Comparison of ENCODE assay signal across 12 cellular contexts in the genomic region with DNA sequence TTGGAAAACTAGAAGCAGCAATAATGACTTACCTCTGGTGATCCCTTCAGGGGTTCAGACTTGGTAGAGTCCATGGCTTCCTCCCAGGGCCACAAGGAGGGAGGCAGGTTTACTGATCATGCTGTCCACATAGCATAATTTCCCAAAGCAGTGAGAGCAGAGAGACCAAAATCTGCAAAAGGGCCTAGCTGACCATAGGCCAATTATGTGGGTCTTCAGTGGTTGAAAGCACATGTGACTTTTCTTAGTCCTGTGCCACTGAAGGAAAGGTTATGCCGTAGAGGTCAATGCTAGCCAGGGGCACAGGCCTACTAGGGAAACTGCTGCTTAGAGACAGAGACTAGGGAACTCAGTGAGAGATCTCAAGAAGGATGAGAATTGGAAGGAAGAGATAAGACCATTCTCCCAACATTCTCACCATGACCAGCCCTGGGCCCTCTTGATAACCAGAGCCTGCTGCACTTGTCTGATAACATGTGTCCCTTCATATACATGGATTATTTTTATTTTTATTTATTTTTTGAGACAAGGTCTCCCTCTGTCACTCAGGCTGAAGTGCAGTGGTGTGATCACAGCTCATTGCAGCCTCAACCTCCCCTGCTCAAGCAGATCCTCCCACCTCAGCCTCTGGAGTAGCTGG. TPM values are rescaled to one million over a fixed set of nuclear protein-coding genes. Genes with fewer than 3 reads are reported as not detected.
DNase-seq lines count a peak whose midpoint lies in the region; ATAC-seq, FAIRE-seq and TF ChIP-seq lines count a peak whose summit lies in the region.
"Had no signal": no experiment of that assay in that cellular context is flagged by ENCODE, and none has a peak within 500 bp of the region (broad histone marks: within the 10 kb centered on the region; RNA-seq: fewer than 3 reads in every experiment).

No MANE protein-coding gene starts in this region.

- peak overlapping the region; percentile 17 to 50 (median 38) for H3K4me3 Mint-ChIP-seq in immature natural killer cell

- no peak for TF ChIP-seq EP300 in A549 (IDR thresholded peaks at IDR 0.05)

- H3K4me2 ChIP-seq in A549, result peak overlapping the region; percentile 89

- peaks cover 10 to 16% (median 13%) of the 10 kb centered on the region in 3 donors for H3K27me3 Mint-ChIP-seq in immature natural killer cell (ENCODE audit: low read depth in 3 of 3)

- ATAC-seq in A549 (no peak), GM19467 (IDR thresholded peaks at IDR 0.05; ENCODE audit: unreplicated experiment) (no peak), esophagus mucosa (no peak)

- in situ Hi-C loops in G401 (cut with HindIII; ENCODE audit: low sequenced_read_pairs), result no loop called here

- H3K9me3 ChIP-seq in A549, result no peaks in the 10 kb centered on the region

- no peaks in the 10 kb centered on the region for H3K36me3 Mint-ChIP-seq in immature natural killer cell

- H3K4me1 ChIP-seq in A549, result peaks cover 32% of the 10 kb centered on the region

- no peak for DNase-seq in A549 (ENCODE audit: low read depth in 1 of 2, low spot score in 1 of 2)
- DNase-seq in G401 (ENCODE audit: low spot score), result peak; percentile 38
- DNase-seq in immature natural killer cell, result no peak
- no peak for DNase-seq in mesenteric fat pad (ENCODE audit: low spot score)
- no peak for DNase-seq in CD1c-positive myeloid dendritic cell (ENCODE audit: extremely low spot score)
- DNase-seq: DMS 273 treated with DMSO at 0.1 percent for 48 hours, NCI-H2227 treated with DMSO at 0.1 percent for 48 hours, substantia nigra had no signal

- H3K4me3 ChIP-seq in A549, result no peak overlapping the region

- POLR2A ChIA-PET in A549 (lab: Yijun Ruan, JAX), result interaction anchor here (2.3 kb wide), 1 partner anchor 14 kb away, joined by 10 read pairs; a partner anchor contains a TSS

- no peaks in the 10 kb centered on the region for H3K9me3 Mint-ChIP-seq in immature natural killer cell

- TF ChIP-seq CTCF in A549 (IDR thresholded peaks at IDR 0.05) (no peak), VCaP (conservative IDR thresholded peaks at IDR 0.05) (no peak)

- peak overlapping the region in 5 of 6 donors; percentile 44 to 62 (median 58) for H3K27ac Mint-ChIP-seq in immature natural killer cell

- H3K27ac ChIP-seq in A549 (peak overlapping the region; percentile 88 to 100; a peak in 5 of 6 replicates), VCaP (peak overlapping the region; percentile 93)

- no peak for TF ChIP-seq POLR2A in A549 (IDR thresholded peaks at IDR 0.05; ENCODE audit: low read length)

- CTCF ChIA-PET in A549 (lab: Yijun Ruan, JAX), result no interaction called here

- peaks cover 45 to 54% of the 10 kb centered on the region in 2 donors for H3K4me1 Mint-ChIP-seq in immature natural killer cell

- FAIRE-seq in A549 (lab: Jason Lieb, UNC), result no peak

- TF ChIP-seq RAD21 in A549 (conservative IDR thresholded peaks at IDR 0.05 in 1 of 2, IDR thresholded peaks at IDR 0.05 in 1 of 2), result no peak

- WGBS in A549 (ENCODE audit: missing lambda C conversion rate), result 92% methylated on average over 1 of the region's 1 CpG

TF ChIP-seq in A549, 52 proteins besides CTCF, POLR2A, EP300 and RAD21:
- TF ChIP-seq EHF (CRISPR knock-in tag; IDR thresholded peaks at IDR 0.05) (no peak), CBX2 (IDR thresholded peaks at IDR 0.05; ENCODE audit: borderline replicate concordance, low read depth) (no peak), KDM5A (IDR thresholded peaks at IDR 0.05) (no peak), ESRRA (IDR thresholded peaks at IDR 0.05; ENCODE audit: borderline replicate concordance, low read length) (no peak), SMC3 (IDR thresholded peaks at IDR 0.05) (no peak), NPAS2 (CRISPR knock-in tag; IDR thresholded peaks at IDR 0.05; ENCODE audit: borderline replicate concordance) (no peak), CHD4 (IDR thresholded peaks at IDR 0.05; ENCODE audit: borderline replicate concordance) (no peak), HOXA7 (CRISPR knock-in tag; IDR thresholded peaks at IDR 0.05) (no peak), NR3C1 (IDR thresholded peaks at IDR 0.05) (no peak), MYC (IDR thresholded peaks at IDR 0.05; ENCODE audit: borderline replicate concordance, low read length) (no peak), ZC3H11A (IDR thresholded peaks at IDR 0.05) (no peak), HEYL (CRISPR knock-in tag; IDR thresholded peaks at IDR 0.05) (no peak), EHMT2 (IDR thresholded peaks at IDR 0.05; ENCODE audit: low read depth) (no peak)

RNA-seq across cellular contexts. Expression of a gene that starts 2.0 kb away (rescaled TPM):
- polyA plus RNA-seq in A549 (2011; rRNA removed), result 59.6 and 71.1 TPM in 2 replicates
- polyA plus RNA-seq in A549 (2012; cell fraction: cytosol; rRNA removed), result 30.1 and 35.5 TPM in 2 replicates
- polyA plus RNA-seq in A549 (2012; cell fraction: nucleus; rRNA removed), result 112 and 131 TPM in 2 replicates
- polyA plus RNA-seq in A549 (2017; fragmentation: RNase III; extraction: RNeasy Plus Mini Kit Qiagen cat#74134 plus additional on column Dnase treatment), result 27.0 to 29.3 TPM (median 28.9 TPM) in 3 replicates
- polyA minus RNA-seq in A549 (2011; rRNA and poly(A)+ RNA removed), result 62.5 and 72.5 TPM in 2 replicates
- 46.0 and 47.0 TPM in 2 replicates for total RNA-seq in G401 (2014; rRNA removed; shearing (Covaris generic))
- 1 to 10 TPM; 3.6 to 4.9 (median 4.3) TPM for polyA plus RNA-seq in immature natural killer cell
- 101 TPM for total RNA-seq in mesenteric fat pad
- 49.7 TPM for total RNA-seq in esophagus mucosa

RNA-seq across cellular contexts. Expression of a gene that starts 4.5 kb away (rescaled TPM):
- 26.7 and 32.0 TPM in 2 replicates for polyA plus RNA-seq in A549 (2011; rRNA removed)
- polyA plus RNA-seq in A549 (2012; cell fraction: cytosol; rRNA removed), result 28.9 and 33.6 TPM in 2 replicates
- polyA plus RNA-seq in A549 (2012; cell fraction: nucleus; rRNA removed), result 34.1 and 35.2 TPM in 2 replicates
- polyA plus RNA-seq in A549 (2017; fragmentation: RNase III; extraction: RNeasy Plus Mini Kit Qiagen cat#74134 plus additional on column Dnase treatment), result 22.0 to 22.6 TPM (median 22.4 TPM) in 3 replicates
- polyA minus RNA-seq in A549 (2011; rRNA and poly(A)+ RNA removed), result 29.4 and 37.1 TPM in 2 replicates
- total RNA-seq in G401 (2014; rRNA removed; shearing (Covaris generic)), result 59.0 and 78.9 TPM in 2 replicates
- 10 to 100 TPM; 23.7 to 30.4 (median 28.3) TPM for polyA plus RNA-seq in immature natural killer cell
- total RNA-seq in mesenteric fat pad, result 19.0 TPM
- total RNA-seq in esophagus mucosa, result 20.1 TPM

RNA-seq across cellular contexts. Expression of a gene that starts 13.7 kb away (rescaled TPM):
- polyA plus RNA-seq in A549 (2011; rRNA removed), result 0.18 and 0.37 TPM in 2 replicates
- polyA plus RNA-seq in A549 (2012; cell fraction: cytosol; rRNA removed), result 0.12 and 0.19 TPM in 2 replicates
- 0.16 and 0.17 TPM in 2 replicates for polyA plus RNA-seq in A549 (2012; cell fraction: nucleus; rRNA removed)
- 0.09 to 0.17 TPM (median 0.14 TPM) in 3 replicates for polyA plus RNA-seq in A549 (2017; fragmentation: RNase III; extraction: RNeasy Plus Mini Kit Qiagen cat#74134 plus additional on column Dnase treatment)
- polyA minus RNA-seq in A549 (2011; rRNA and poly(A)+ RNA removed), result 0.33 TPM in 1 of 2 replicates, not detected in the other
- total RNA-seq in G401 (2014; rRNA removed; shearing (Covaris generic)), result 0.92 and 1.6 TPM in 2 replicates
- under 1 TPM; 0.55 to 0.86 (median 0.76) TPM for polyA plus RNA-seq in immature natural killer cell
- total RNA-seq in mesenteric fat pad, result not detected
- total RNA-seq in esophagus mucosa, result not detected
- total RNA-seq: T-helper 2 cell treated with Interferon-gamma antibody and Interleukin-4, amounts not matched to agents 100 ng/mL and 5 ng/mL, for 36 hours had no signal

RNA-seq across cellular contexts. Expression of a gene that starts 55.1 kb away (rescaled TPM):
- polyA plus RNA-seq in A549 (2011; rRNA removed) (14.4 and 14.5 TPM in 2 replicates), A549 (2017; fragmentation: RNase III; extraction: RNeasy Plus Mini Kit Qiagen cat#74134 plus additional on column Dnase treatment) (7.0 to 9.7 TPM (median 9.4 TPM) in 3 replicates), immature natural killer cell (10 to 100 TPM in 1 of 3 donors, 1 to 10 TPM in 1, not detected in 1; 3.9 to 16.8 TPM)
- polyA plus RNA-seq in A549 (2012; cell fraction: cytosol; rRNA removed), result 3.5 and 4.6 TPM in 2 replicates
- polyA plus RNA-seq in A549 (2012; cell fraction: nucleus; rRNA removed), result 3.5 and 3.8 TPM in 2 replicates
- 19.8 and 24.3 TPM in 2 replicates for polyA minus RNA-seq in A549 (2011; rRNA and poly(A)+ RNA removed)
- 8.2 and 16.9 TPM in 2 replicates for total RNA-seq in G401 (2014; rRNA removed; shearing (Covaris generic))
- total RNA-seq in mesenteric fat pad (10.7 TPM), esophagus mucosa (12.0 TPM)

RNA-seq across cellular contexts. Expression of a gene that starts 55.3 kb away (rescaled TPM):
- polyA plus RNA-seq in A549 (2011; rRNA removed), result 51.0 and 53.9 TPM in 2 replicates
- 29.5 and 33.8 TPM in 2 replicates for polyA plus RNA-seq in A549 (2012; cell fraction: cytosol; rRNA removed)
- 56.7 and 71.8 TPM in 2 replicates for polyA plus RNA-seq in A549 (2012; cell fraction: nucleus; rRNA removed)
- polyA plus RNA-seq in A549 (2017; fragmentation: RNase III; extraction: RNeasy Plus Mini Kit Qiagen cat#74134 plus additional on column Dnase treatment), result 24.7 to 27.7 TPM (median 24.8 TPM) in 3 replicates
- polyA minus RNA-seq in A549 (2011; rRNA and poly(A)+ RNA removed), result 60.9 and 76.7 TPM in 2 replicates
- 38.0 and 60.5 TPM in 2 replicates for total RNA-seq in G401 (2014; rRNA removed; shearing (Covaris generic))
- polyA plus RNA-seq in immature natural killer cell, result 10 to 100 TPM in 1 of 3 donors, 1 to 10 TPM in 2; 5.4 to 14.1 (median 9.1) TPM
- total RNA-seq in mesenteric fat pad, result 43.6 TPM
- 36.5 TPM for total RNA-seq in esophagus mucosa
